In genomic region chr16:4109250-4109736, GRCh38 we compare ENCODE assay signal across 1 cellular context.
A peak's percentile ranks its signal among the peaks of the same experiment; 100 is the strongest.
TF ChIP-seq lines count a peak whose summit lies in the region.

No MANE protein-coding gene starts in this region.

TF ChIP-seq in HepG2, 621 proteins besides CTCF, POLR2A, EP300 and RAD21 (continued from another document and continues in another):
- no peak; the same call in 1 of the 2 replicates for TF ChIP-seq ZNF362 (CRISPR knock-in tag; IDR thresholded peaks at IDR 0.05; ENCODE audit: borderline replicate concordance)
- peak; percentile 59 for TF ChIP-seq UBTF (CRISPR knock-in tag; IDR thresholded peaks at IDR 0.05)
- TF ChIP-seq SRSF4 (IDR thresholded peaks at IDR 0.05; ENCODE audit: low read depth, low read length, poor library complexity, severe bottlenecking), result no peak
- peak; percentile 69; the same call in 1 of the 2 replicates for TF ChIP-seq PITX1 (CRISPR knock-in tag; IDR thresholded peaks at IDR 0.05)
- TF ChIP-seq ZSCAN30 (CRISPR knock-in tag; IDR thresholded peaks at IDR 0.05), result no peak
- no peak for TF ChIP-seq REPIN1 (CRISPR knock-in tag; IDR thresholded peaks at IDR 0.05; ENCODE audit: borderline replicate concordance, low read depth)
- TF ChIP-seq SIX1 (CRISPR knock-in tag; IDR thresholded peaks at IDR 0.05; ENCODE audit: borderline replicate concordance), result no peak; the same call in 1 of the 2 replicates
- no peak for TF ChIP-seq ZNF552 (CRISPR knock-in tag; IDR thresholded peaks at IDR 0.05; ENCODE audit: borderline replicate concordance)
- no peak for TF ChIP-seq PRDM4 (CRISPR knock-in tag; IDR thresholded peaks at IDR 0.05; ENCODE audit: borderline replicate concordance)
- no peak for TF ChIP-seq SP140L (CRISPR knock-in tag; IDR thresholded peaks at IDR 0.05; ENCODE audit: borderline replicate concordance)
- TF ChIP-seq ZBTB42 (CRISPR knock-in tag; IDR thresholded peaks at IDR 0.05), result no peak
- TF ChIP-seq KLF12 (CRISPR knock-in tag; IDR thresholded peaks at IDR 0.05; ENCODE audit: borderline replicate concordance), result no peak
- peak; percentile 88 for TF ChIP-seq GATAD2A (CRISPR knock-in tag; IDR thresholded peaks at IDR 0.05)
- no peak for TF ChIP-seq KMT2A (CRISPR knock-in tag; IDR thresholded peaks at IDR 0.05)
- no peak for TF ChIP-seq ZNF276 (CRISPR knock-in tag; IDR thresholded peaks at IDR 0.05; ENCODE audit: low read depth)
- TF ChIP-seq NR2C2 (CRISPR knock-in tag; IDR thresholded peaks at IDR 0.05; ENCODE audit: borderline replicate concordance), result 0 out of 2 replicates have a peak, but pooled peaks have one; percentile 32
- no peak for TF ChIP-seq ZNF557 (CRISPR knock-in tag; IDR thresholded peaks at IDR 0.05)
- TF ChIP-seq ATF4 (CRISPR knock-in tag; IDR thresholded peaks at IDR 0.05), result peak in 1 of 2 experiments; percentile 71; a peak in 2 of 4 replicates
- no peak for TF ChIP-seq GATAD1 (CRISPR knock-in tag; IDR thresholded peaks at IDR 0.05)
- peak; percentile 87 for TF ChIP-seq BHLHE40 (IDR thresholded peaks at IDR 0.05; ENCODE audit: low read length)
- TF ChIP-seq GTF2F1 (IDR thresholded peaks at IDR 0.05; ENCODE audit: low read length), result no peak
- no peak for TF ChIP-seq SIX4 (CRISPR knock-in tag; IDR thresholded peaks at IDR 0.05)
- TF ChIP-seq TFE3 (CRISPR knock-in tag; IDR thresholded peaks at IDR 0.05), result peak; percentile 61
- no peak for TF ChIP-seq FOXM1 (CRISPR knock-in tag; IDR thresholded peaks at IDR 0.05)
- peak; percentile 44; the same call in 1 of the 2 replicates for TF ChIP-seq ZSCAN9 (CRISPR knock-in tag; IDR thresholded peaks at IDR 0.05; ENCODE audit: borderline replicate concordance)
- TF ChIP-seq ZNF850 (CRISPR knock-in tag; conservative IDR thresholded peaks at IDR 0.05), result no peak
- 0 out of 2 replicates have a peak, but pooled peaks have one; percentile 32 for TF ChIP-seq HOMEZ (CRISPR knock-in tag; IDR thresholded peaks at IDR 0.05; ENCODE audit: low read depth)
- peak; percentile 62 for TF ChIP-seq NR2F6 (IDR thresholded peaks at IDR 0.05)
- TF ChIP-seq NR2F6 (CRISPR knock-in tag; IDR thresholded peaks at IDR 0.05), result peak; percentile 68
- TF ChIP-seq ZNF569 (CRISPR knock-in tag; IDR thresholded peaks at IDR 0.05; ENCODE audit: borderline replicate concordance), result no peak
- no peak for TF ChIP-seq YEATS2 (CRISPR knock-in tag; IDR thresholded peaks at IDR 0.05; ENCODE audit: borderline replicate concordance)
- peak; percentile 29; the same call in 1 of the 2 replicates for TF ChIP-seq ZMYM4 (CRISPR knock-in tag; IDR thresholded peaks at IDR 0.05)
- TF ChIP-seq MIXL1 (CRISPR knock-in tag; IDR thresholded peaks at IDR 0.05), result no peak
- TF ChIP-seq ZNF17 (CRISPR knock-in tag; IDR thresholded peaks at IDR 0.05), result no peak
- no peak for TF ChIP-seq E2F2 (CRISPR knock-in tag; IDR thresholded peaks at IDR 0.05; ENCODE audit: borderline replicate concordance)
- TF ChIP-seq SNAI1 (CRISPR knock-in tag; IDR thresholded peaks at IDR 0.05; ENCODE audit: borderline replicate concordance), result no peak
- peak; percentile 78 for TF ChIP-seq CREM (IDR thresholded peaks at IDR 0.05)
- TF ChIP-seq CREM (CRISPR knock-in tag; IDR thresholded peaks at IDR 0.05), result no peak
- no peak for TF ChIP-seq POGK (CRISPR knock-in tag; conservative IDR thresholded peaks at IDR 0.05)
- no peak for TF ChIP-seq ZNF713 (CRISPR knock-in tag; IDR thresholded peaks at IDR 0.05)
- no peak for TF ChIP-seq CC2D1A (CRISPR knock-in tag; IDR thresholded peaks at IDR 0.05)
- no peak for TF ChIP-seq NFYB (CRISPR knock-in tag; IDR thresholded peaks at IDR 0.05)
- TF ChIP-seq ARNT (IDR thresholded peaks at IDR 0.05), result no peak
- no peak for TF ChIP-seq SOX6 (IDR thresholded peaks at IDR 0.05)
- peak; percentile 90 for TF ChIP-seq SOX6 (CRISPR knock-in tag; IDR thresholded peaks at IDR 0.05)
- TF ChIP-seq FOXJ3 (CRISPR knock-in tag; IDR thresholded peaks at IDR 0.05; ENCODE audit: borderline replicate concordance), result peak; percentile 71; the same call in 1 of the 2 replicates
- 0 out of 2 replicates have a peak, but pooled peaks have one; percentile 17 for TF ChIP-seq NFKBIZ (CRISPR knock-in tag; IDR thresholded peaks at IDR 0.05)
- peak; percentile 77; the same call in 1 of the 2 replicates for TF ChIP-seq SMAD3 (CRISPR knock-in tag; IDR thresholded peaks at IDR 0.05)
- no peak for TF ChIP-seq ZNF780A (CRISPR knock-in tag; IDR thresholded peaks at IDR 0.05)
- TF ChIP-seq JDP2 (CRISPR knock-in tag; IDR thresholded peaks at IDR 0.05; ENCODE audit: borderline replicate concordance), result no peak
- peak; percentile 74 for TF ChIP-seq HDAC2 (CRISPR knock-in tag; IDR thresholded peaks at IDR 0.05)
- TF ChIP-seq ZNF432 (CRISPR knock-in tag; IDR thresholded peaks at IDR 0.05; ENCODE audit: borderline replicate concordance), result no peak
- no peak for TF ChIP-seq ATF5 (CRISPR knock-in tag; IDR thresholded peaks at IDR 0.05; ENCODE audit: low read depth)
